29 cellular contexts compared by ENCODE assay signal in genomic region chr2:85242321-85242720, GRCh38.
"Had no signal": no experiment of that assay in that cellular context is flagged by ENCODE, and none has a peak within 500 bp of the region (broad histone marks: within the 10 kb centered on the region; RNA-seq: fewer than 3 reads in every experiment).

No MANE protein-coding gene starts in this region.

- H3K27ac ChIP-seq: body of pancreas, SK-N-MC, VCaP had no signal

- H3K36me3 Mint-ChIP-seq: activated naive CD4-positive, alpha-beta T cell treated with anti-CD3 and anti-CD28 coated beads, Interleukin-2, amount 50 U/mL, for 72 hours; T-cell had no signal

- H3K4me3 ChIP-seq: ascending aorta, body of pancreas, MG63, SK-N-MC had no signal

- H3K36me3 ChIP-seq: ascending aorta, MG63 had no signal

- H3K9me3 Mint-ChIP-seq: activated CD4-positive, alpha-beta memory T cell treated with anti-CD3 and anti-CD28 coated beads, Interleukin-2, amount 10 ng/mL, durations not matched to agents 7 days and 5 days; activated naive CD4-positive, alpha-beta T cell treated with anti-CD3 and anti-CD28 coated beads, Interleukin-2, amount 50 U/mL, for 72 hours; activated naive CD8-positive, alpha-beta T cell treated with anti-CD3 and anti-CD28 coated beads, Interleukin-2, amount 50 U/mL, for 24 hours; central memory CD8-positive, alpha-beta T cell; T-cell had no signal

- ATAC-seq: activated CD4-positive, alpha-beta T cell treated with anti-CD3 and anti-CD28 coated beads for 36 hours; activated naive CD4-positive, alpha-beta T cell treated with anti-CD3 and anti-CD28 coated beads, Interleukin-2, amount 50 U/mL, for 72 hours; activated naive CD8-positive, alpha-beta T cell treated with anti-CD3 and anti-CD28 coated beads, Interleukin-2, amount 50 U/mL, for 24 hours; body of pancreas; Right ventricle myocardium inferior; T-cell had no signal

- H3K4me1 ChIP-seq: body of pancreas had no signal

- H3K4me3 Mint-ChIP-seq: activated CD4-positive, alpha-beta memory T cell treated with anti-CD3 and anti-CD28 coated beads, Interleukin-2, amount 10 ng/mL, durations not matched to agents 7 days and 5 days; activated CD4-positive, alpha-beta T cell treated with anti-CD3 and anti-CD28 coated beads for 36 hours; activated naive CD8-positive, alpha-beta T cell treated with anti-CD3 and anti-CD28 coated beads, Interleukin-2, amount 50 U/mL, for 24 hours; central memory CD8-positive, alpha-beta T cell; T-cell had no signal

- H3K4me1 Mint-ChIP-seq: central memory CD8-positive, alpha-beta T cell had no signal

- DNase-seq: activated CD4-positive, alpha-beta memory T cell treated with anti-CD3 and anti-CD28 coated beads, Interleukin-2, amount 10 ng/mL, durations not matched to agents 7 days and 5 days; activated CD4-positive, alpha-beta T cell treated with anti-CD3 and anti-CD28 coated beads for 36 hours; activated CD4-positive, alpha-beta T cell treated with anti-CD3 and anti-CD28 coated beads, Interleukin-2, amount 50 U/mL, for 1 hour; activated effector memory CD4-positive, alpha-beta T cell treated with Interleukin-2 at 50 U/mL for 16 hours; activated naive CD4-positive, alpha-beta T cell; activated naive CD8-positive, alpha-beta T cell treated with anti-CD3 and anti-CD28 coated beads, Interleukin-2, amount 50 U/mL, for 24 hours; amniotic stem cell; body of pancreas; MG63; MV-4-11; NCI-H1092 treated with DMSO at 0.1 percent for 48 hours; NCI-H1417 treated with DMSO at 0.1 percent for 48 hours; NCI-H1694; NCI-H2029; NCI-H2107; NCI-H2171 treated with DMSO at 0.1 percent for 48 hours; NCI-H226; NCI-H526; NCI-H82; RPMI8226; T-cell; T-helper 2 cell; T1000 had no signal

- H3K9me3 ChIP-seq: ascending aorta, body of pancreas, MG63 had no signal

- H3K27ac Mint-ChIP-seq: activated CD4-positive, alpha-beta memory T cell treated with anti-CD3 and anti-CD28 coated beads, Interleukin-2, amount 10 ng/mL, durations not matched to agents 7 days and 5 days; activated CD4-positive, alpha-beta T cell treated with anti-CD3 and anti-CD28 coated beads for 36 hours; activated naive CD4-positive, alpha-beta T cell treated with anti-CD3 and anti-CD28 coated beads, Interleukin-2, amount 50 U/mL, for 72 hours; activated naive CD8-positive, alpha-beta T cell treated with anti-CD3 and anti-CD28 coated beads, Interleukin-2, amount 50 U/mL, for 24 hours; T-cell had no signal

- H3K27me3 ChIP-seq: ascending aorta, body of pancreas, MG63 had no signal
